20 cellular contexts compared by ENCODE assay signal in the genomic region with DNA sequence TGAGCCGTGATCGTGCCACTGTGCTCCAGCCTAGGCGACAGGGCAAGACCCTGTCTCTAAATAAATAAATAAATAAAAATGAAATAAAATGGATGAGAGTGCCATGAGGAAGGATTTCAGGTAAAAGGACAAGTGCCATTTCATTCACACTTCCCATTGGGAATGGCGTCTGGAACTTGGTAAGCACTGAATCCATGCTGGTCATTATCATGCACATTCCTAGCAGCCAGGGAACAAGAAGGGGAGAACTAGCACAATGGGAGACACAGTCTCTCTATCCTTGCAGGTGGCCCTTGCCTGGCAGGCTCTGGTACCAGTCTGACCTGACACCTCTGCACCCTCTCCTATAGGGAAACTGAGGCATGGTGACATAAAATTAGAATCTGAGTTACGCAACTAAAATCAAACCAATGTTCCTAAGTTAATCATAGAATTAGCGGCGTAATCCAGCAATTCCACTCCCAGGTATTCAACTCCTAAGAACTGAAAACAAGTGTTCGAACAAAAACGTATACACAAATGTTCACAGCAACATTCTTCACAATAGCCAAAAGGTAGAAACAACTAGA.
DNase-seq lines count a peak whose midpoint lies in the region; ATAC-seq, FAIRE-seq and TF ChIP-seq lines count a peak whose summit lies in the region.
"Had no signal": no experiment of that assay in that cellular context is flagged by ENCODE, and none has a peak within 500 bp of the region (broad histone marks: within the 10 kb centered on the region; RNA-seq: fewer than 3 reads in every experiment).

No MANE protein-coding gene starts in this region.

- DNase-seq in GM23338 (ENCODE audit: low spot score), result peak; percentile 65
- DNase-seq in Panc1 (ENCODE audit: low read depth, low spot score), result no peak
- no peak for DNase-seq in H1 (ENCODE audit: low read depth in 1 of 2, low spot score in 2 of 2)
- no peak for DNase-seq in trophoblast cell
- no peak for DNase-seq in neural progenitor cell (ENCODE audit: low spot score)
- DNase-seq in AG20443 (ENCODE audit: low spot score), result no peak
- DNase-seq in transverse colon, result no peak
- DNase-seq: ACHN; AML-193; Caco-2; CD4-positive, alpha-beta T cell; GM23248; H7 had no signal

- H3K4me1 Mint-ChIP-seq in GM23338 (peaks cover 53% of the 10 kb centered on the region), neural progenitor cell (peaks cover 45% of the 10 kb centered on the region)

- whole genome bisulfite sequencing in H1 (ENCODE audit: extremely low coverage in 1 of 2, insufficient coverage in 1 of 2, insufficient read length in 1 of 2, insufficient replicate concordance in 2 of 2, low coverage in 1 of 2, low lambda C conversion rate in 2 of 2, missing lambda C conversion rate in 1 of 2), 2 experiments, result 87% methylated on average over 9 of the region's 9 CpGs; no CpG with 5 or more reads in 1 of the 2 experiments
- no CpG with 5 or more reads among the region's 9 CpGs for WGBS in trophoblast cell (ENCODE audit: extremely low coverage, insufficient coverage, insufficient read length)
- 95 to 97% methylated on average over 4 to 9 of the region's 9 CpGs for WGBS in transverse colon (ENCODE audit: low coverage in 1 of 2), 2 donors

- H3K4me1 ChIP-seq in GM23338 (ENCODE audit: insufficient read depth), result peaks cover 41% of the 10 kb centered on the region
- peaks cover 66% of the 10 kb centered on the region for H3K4me1 ChIP-seq in Panc1 (ENCODE audit: control insufficient read depth, insufficient read depth, low read length)
- peaks cover 11 to 30% (median 22%) of the 10 kb centered on the region in 4 experiments for H3K4me1 ChIP-seq in H1 (replicated peaks in 1 of 4; ENCODE audit: control insufficient read depth in 3 of 4, insufficient read depth in 4 of 4, low read length in 3 of 4)
- peaks cover 23% of the 10 kb centered on the region in 2 experiments for H3K4me1 ChIP-seq in trophoblast cell (ENCODE audit: control insufficient read depth in 1 of 2, insufficient read depth in 2 of 2, low read length in 2 of 2)
- H3K4me1 ChIP-seq in neural progenitor cell, result peaks cover 54% of the 10 kb centered on the region
- H3K4me1 ChIP-seq in transverse colon, result no peaks in the 10 kb centered on the region

- no peaks in the 10 kb centered on the region; the same call in 2 of the 3 replicates for H3K36me3 Mint-ChIP-seq in GM23338 (ENCODE audit: low read depth)
- H3K36me3 Mint-ChIP-seq in neural progenitor cell, result no peaks in the 10 kb centered on the region
- H3K36me3 Mint-ChIP-seq: IgD-negative memory B cell had no signal

- intact Hi-C loops in Panc1 (cut with micrococcal nuclease; ENCODE audit: unreplicated experiment) (loop anchor here (5.0 kb wide), 1 partner anchor 72 kb away; a partner anchor contains a TSS), transverse colon (cut with DNase I; ENCODE audit: low total_unique reads) (no loop called here)

- H3K9me2 ChIP-seq in GM23338 (ENCODE audit: insufficient read depth), result no peaks in the 10 kb centered on the region

- H3K27ac ChIP-seq in GM23338 (ENCODE audit: low read depth), result no peak overlapping the region
- peak overlapping the region; percentile 98 for H3K27ac ChIP-seq in Panc1 (ENCODE audit: low read length)
- H3K27ac ChIP-seq in H1 (ENCODE audit: low read depth, low read length), result no peak overlapping the region
- no peak overlapping the region for H3K27ac ChIP-seq in trophoblast cell (ENCODE audit: low read depth, low read length)
- H3K27ac ChIP-seq in neural progenitor cell, result no peak overlapping the region
- H3K27ac ChIP-seq in transverse colon, result no peak overlapping the region
- H3K27ac ChIP-seq: C4-2B, GM23248 had no signal

- FAIRE-seq in H1 (lab: Jason Lieb, UNC), result no peak
- FAIRE-seq: D721Med, G401.6, GM12891, GM19239, HTR-8/SVneo had no signal

- H4K20me1 ChIP-seq in GM23338 (replicated peaks; ENCODE audit: insufficient read depth), result no peaks in the 10 kb centered on the region
- H4K20me1 ChIP-seq in H1 (replicated peaks in 1 of 2; ENCODE audit: control insufficient read depth in 1 of 2, insufficient read depth in 2 of 2, low read length in 2 of 2), result no peaks in the 10 kb centered on the region
- no peaks in the 10 kb centered on the region for H4K20me1 ChIP-seq in neural progenitor cell (ENCODE audit: low read depth)

- no peak overlapping the region for H3K56ac ChIP-seq in H1 (replicated peaks; ENCODE audit: insufficient read length, low read depth, low read length)

- no peak for ATAC-seq in GM23338
- no peak for ATAC-seq in Panc1

- no peaks in the 10 kb centered on the region for H3K79me1 ChIP-seq in H1 (ENCODE audit: low read depth, low read length)
- peaks cover 24% of the 10 kb centered on the region for H3K79me1 ChIP-seq in trophoblast cell (ENCODE audit: low read length)

- H2AFZ ChIP-seq in GM23338 (no peak overlapping the region), H1 (ENCODE audit: low read length) (no peak overlapping the region), trophoblast cell (ENCODE audit: insufficient read depth, low read length, poor library complexity) (no peak overlapping the region), neural progenitor cell (replicated peaks) (no peak overlapping the region)
- H2AFZ ChIP-seq: GM23248 had no signal

- H3K18ac ChIP-seq in H1 (ENCODE audit: extremely low read depth, low read length) (no peak overlapping the region), trophoblast cell (ENCODE audit: low read length) (no peak overlapping the region)

- H3K79me2 ChIP-seq in GM23338 (replicated peaks; ENCODE audit: insufficient read depth), result no peaks in the 10 kb centered on the region
- H3K79me2 ChIP-seq in H1 (ENCODE audit: control insufficient read depth in 1 of 2, insufficient read depth in 2 of 2, low read length in 2 of 2), result no peaks in the 10 kb centered on the region
- H3K79me2 ChIP-seq in trophoblast cell (ENCODE audit: control insufficient read depth, insufficient read depth, low read length, poor library complexity), result peaks cover 2% of the 10 kb centered on the region
- H3K79me2 ChIP-seq in neural progenitor cell (ENCODE audit: low read depth), result no peaks in the 10 kb centered on the region

- H3K36me3 ChIP-seq in GM23338 (ENCODE audit: insufficient read depth) (no peaks in the 10 kb centered on the region), Panc1 (ENCODE audit: control insufficient read depth, insufficient read depth, low read length) (no peaks in the 10 kb centered on the region), H1 (ENCODE audit: control insufficient read depth in 2 of 4, insufficient read depth in 4 of 4, low read length in 3 of 4) (no peaks in the 10 kb centered on the region), trophoblast cell (ENCODE audit: control insufficient read depth in 1 of 2, insufficient read depth in 2 of 2, low read length in 2 of 2) (no peaks in the 10 kb centered on the region), neural progenitor cell (no peaks in the 10 kb centered on the region), transverse colon (no peaks in the 10 kb centered on the region)

- H4K5ac ChIP-seq in H1 (ENCODE audit: insufficient read length, low read depth, low read length), result no peak overlapping the region

- H3K23ac ChIP-seq in H1 (ENCODE audit: insufficient read length), result no peak overlapping the region
- no peak overlapping the region for H3K23ac ChIP-seq in trophoblast cell (ENCODE audit: low read length)

- H3K4me3 ChIP-seq in GM23338, result no peak overlapping the region
- no peak overlapping the region for H3K4me3 ChIP-seq in Panc1 (ENCODE audit: low read depth in 2 of 2, low read length in 2 of 2)
- no peak overlapping the region for H3K4me3 ChIP-seq in H1 (ENCODE audit: extremely low read depth in 1 of 4, insufficient read depth in 2 of 4, low read depth in 3 of 4, low read length in 4 of 4)
- H3K4me3 ChIP-seq in trophoblast cell (ENCODE audit: low read depth, low read length), result no peak overlapping the region
- H3K4me3 ChIP-seq in neural progenitor cell, result no peak overlapping the region
- no peak overlapping the region for H3K4me3 ChIP-seq in transverse colon
- H3K4me3 ChIP-seq: GM23248 had no signal

- CTCF ChIA-PET in Panc1 (lab: Charles Lee), result no interaction called here
- CTCF ChIA-PET in H1 (lab: Charles Lee; ENCODE audit: partially characterized antibody), result interaction anchor here (1.7 kb wide), 1 partner anchor 19 kb away, joined by 3 read pairs; no protein-coding TSS in a partner anchor

- H3K4me3 Mint-ChIP-seq in GM23338, result no peak overlapping the region
- H3K4me3 Mint-ChIP-seq in neural progenitor cell, result no peak overlapping the region
- H3K4me3 Mint-ChIP-seq: CD4-positive, alpha-beta T cell; IgD-negative memory B cell had no signal

- H2BK120ac ChIP-seq in H1 (replicated peaks; ENCODE audit: low read depth, low read length) (no peak overlapping the region), trophoblast cell (ENCODE audit: insufficient read depth, low read length, poor library complexity) (no peak overlapping the region)

- H3K9me3 ChIP-seq in Panc1 (ENCODE audit: control insufficient read depth, insufficient read depth, low read depth, low read length) (no peaks in the 10 kb centered on the region), H1 (ENCODE audit: insufficient read depth in 2 of 2, low read depth in 1 of 2, low read length in 1 of 2) (no peaks in the 10 kb centered on the region), trophoblast cell (ENCODE audit: insufficient read depth, low read depth, low read length) (no peaks in the 10 kb centered on the region), neural progenitor cell (ENCODE audit: low read depth) (no peaks in the 10 kb centered on the region), transverse colon (no peaks in the 10 kb centered on the region)

- H3K27ac Mint-ChIP-seq in GM23338, result 0 out of 2 replicates have a peak overlapping the region, but pooled peaks have one; percentile 59
- H3K27ac Mint-ChIP-seq in neural progenitor cell, result no peak overlapping the region
- H3K27ac Mint-ChIP-seq: CD4-positive, alpha-beta T cell; IgD-negative memory B cell had no signal

- no peak overlapping the region for H4K12ac ChIP-seq in trophoblast cell (ENCODE audit: low read depth, low read length)

- peaks cover 5% of the 10 kb centered on the region for H3K23me2 ChIP-seq in H1 (ENCODE audit: low read depth, low read length)

- no peaks in the 10 kb centered on the region for H3K27me3 ChIP-seq in GM23338 (ENCODE audit: insufficient read depth)
- H3K27me3 ChIP-seq in Panc1 (ENCODE audit: control insufficient read depth, insufficient read depth, low read length), result no peaks in the 10 kb centered on the region
- H3K27me3 ChIP-seq in H1 (replicated peaks in 1 of 4; ENCODE audit: control insufficient read depth in 3 of 4, extremely low read depth in 1 of 4, insufficient read depth in 3 of 4, low read length in 3 of 4), result no peaks in the 10 kb centered on the region
- no peaks in the 10 kb centered on the region for H3K27me3 ChIP-seq in trophoblast cell (ENCODE audit: insufficient read depth, low read length)
- H3K27me3 ChIP-seq in neural progenitor cell, result no peaks in the 10 kb centered on the region
- H3K27me3 ChIP-seq in transverse colon, result no peaks in the 10 kb centered on the region

- TF ChIP-seq EP300 in H1 (IDR thresholded peaks at IDR 0.05; ENCODE audit: borderline replicate concordance in 1 of 2, low read depth in 2 of 2, low read length in 2 of 2), result no peak
- TF ChIP-seq EP300 in transverse colon (IDR thresholded peaks at IDR 0.05; ENCODE audit: low read depth), result no peak

- H3K4ac ChIP-seq in H1 (replicated peaks; ENCODE audit: insufficient read length, low read depth, low read length), result no peak overlapping the region
- no peak overlapping the region for H3K4ac ChIP-seq in trophoblast cell (ENCODE audit: low read depth, low read length)

- H4K91ac ChIP-seq in H1 (replicated peaks; ENCODE audit: insufficient read length, low read length) (peak overlapping the region; percentile 58), trophoblast cell (ENCODE audit: low read depth, low read length) (no peak overlapping the region)

- H3K9me3 Mint-ChIP-seq in GM23338, result no peaks in the 10 kb centered on the region; the same call in 1 of the 3 replicates
- H3K9me3 Mint-ChIP-seq in neural progenitor cell, result no peaks in the 10 kb centered on the region
- H3K9me3 Mint-ChIP-seq: CD4-positive, alpha-beta T cell; IgD-negative memory B cell had no signal

- no peak overlapping the region for H3K4me2 ChIP-seq in GM23338
- H3K4me2 ChIP-seq in H1 (ENCODE audit: insufficient read depth in 1 of 2, low read depth in 2 of 2, low read length in 2 of 2), result no peak overlapping the region
- H3K4me2 ChIP-seq in trophoblast cell (ENCODE audit: low read length), result no peak overlapping the region
- H3K4me2 ChIP-seq in neural progenitor cell, result no peak overlapping the region

- TF ChIP-seq POLR2A in H1 (IDR thresholded peaks at IDR 0.05; ENCODE audit: control extremely low read depth in 1 of 2, low read depth in 2 of 2, low read length in 2 of 2) (no peak), transverse colon (IDR thresholded peaks at IDR 0.05) (no peak)

- in situ Hi-C loops in Panc1 (cut with HindIII; ENCODE audit: low pct_unique_long_range_greater_than_20kb, low sequenced_read_pairs) (no loop called here), transverse colon (cut with MboI; ENCODE audit: low pct_ligation_motif_present in 1 of 4, low pct_unique_long_range_greater_than_20kb in 1 of 4, low sequenced_read_pairs in 3 of 4) (no loop called here)

- H3K27me3 Mint-ChIP-seq in GM23338 (ENCODE audit: insufficient read depth, low read depth, poor library complexity) (peaks cover 22% of the 10 kb centered on the region), neural progenitor cell (ENCODE audit: insufficient read depth, low read depth) (peaks cover 5% of the 10 kb centered on the region)
- H3K27me3 Mint-ChIP-seq: CD4-positive, alpha-beta T cell had no signal

- peak overlapping the region; percentile 48; the same call in 1 of the 2 replicates for H2BK20ac ChIP-seq in H1 (ENCODE audit: low read length)

- BruUV-seq in Panc1 (replicated peaks; lab: Mats Ljungman, UMichigan), result no TSS peak

- H3K9ac ChIP-seq in H1 (replicated peaks in 1 of 4; ENCODE audit: extremely low read depth in 1 of 4, low read depth in 3 of 4, low read length in 3 of 4) (no peak overlapping the region), trophoblast cell (ENCODE audit: low read length) (no peak overlapping the region), neural progenitor cell (no peak overlapping the region)
- H3K9ac ChIP-seq: GM23248 had no signal

- H2BK15ac ChIP-seq in H1 (ENCODE audit: low read length), result no peak overlapping the region

- H2AK5ac ChIP-seq in H1 (ENCODE audit: low read depth, low read length) (peak overlapping the region; percentile 66; the same call in 1 of the 2 replicates), trophoblast cell (ENCODE audit: low read length) (no peak overlapping the region)

- H4K8ac ChIP-seq in H1 (ENCODE audit: extremely low read depth, insufficient read depth, low read length) (no peak overlapping the region; the same call in 1 of the 2 replicates), trophoblast cell (ENCODE audit: low read depth, low read length) (no peak overlapping the region)

- no peak for TF ChIP-seq RAD21 in H1 (IDR thresholded peaks at IDR 0.05 in 1 of 2, conservative IDR thresholded peaks at IDR 0.05 in 1 of 2; ENCODE audit: low read depth in 2 of 2, low read length in 2 of 2)

- TF ChIP-seq CTCF in GM23338 (conservative IDR thresholded peaks at IDR 0.05; ENCODE audit: low read depth in 2 of 2) (no peak), Panc1 (IDR thresholded peaks at IDR 0.05) (no peak), H1 (IDR thresholded peaks at IDR 0.05; ENCODE audit: control extremely low read depth in 1 of 3, insufficient read depth in 1 of 3, low read depth in 1 of 3, low read length in 3 of 3) (no peak), neural progenitor cell (IDR thresholded peaks at IDR 0.05) (no peak), transverse colon (IDR thresholded peaks at IDR 0.05) (no peak)

- H2BK5ac ChIP-seq in H1 (ENCODE audit: low read depth, low read length) (peak overlapping the region; percentile 47; the same call in 1 of the 2 replicates), trophoblast cell (ENCODE audit: low read depth, low read length, poor library complexity) (no peak overlapping the region)

- POLR2A ChIA-PET in Panc1 (lab: Charles Lee) (no interaction called here), H1 (lab: Charles Lee; ENCODE audit: partially characterized antibody) (interaction anchor here (0.8 to 8.2 kb wide), 3 partner anchors 8 to 17 kb away, joined by 3 to 43 read pairs (median 6); no protein-coding TSS in a partner anchor)

- H2BK12ac ChIP-seq in H1 (ENCODE audit: low read depth, low read length) (no peak overlapping the region), trophoblast cell (ENCODE audit: low read length) (peak overlapping the region; percentile 4)

- H3F3A ChIP-seq in GM23338 (replicated peaks; ENCODE audit: low read depth) (0 out of 2 replicates have a peak, but pooled peaks cover 4% of the 10 kb centered on the region), neural progenitor cell (ENCODE audit: low read depth) (peaks cover 40% of the 10 kb centered on the region)

- H3K14ac ChIP-seq in H1 (ENCODE audit: insufficient read length), result no peak overlapping the region
- no peak overlapping the region for H3K14ac ChIP-seq in trophoblast cell (ENCODE audit: low read length)
